26 cellular contexts compared by ENCODE assay signal in the genomic region with DNA sequence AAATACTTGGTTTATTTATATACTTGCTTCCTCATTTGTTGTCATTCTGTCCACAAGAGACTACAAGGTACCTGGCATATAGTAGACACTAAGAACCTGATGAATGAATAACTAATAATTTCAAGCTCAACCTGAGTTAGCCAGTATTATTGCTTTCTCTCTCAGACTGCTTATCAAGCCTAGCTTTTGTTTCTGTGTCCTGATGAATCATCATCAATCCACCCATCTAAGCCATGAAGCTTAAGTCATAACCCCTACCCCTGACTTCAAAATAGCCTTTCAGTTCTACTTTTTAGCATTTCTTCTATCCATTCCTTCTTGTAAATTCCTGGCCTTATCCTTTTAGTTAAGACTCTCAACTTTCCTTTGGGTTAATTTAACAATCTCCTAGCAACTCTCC.
DNase-seq lines count a peak whose midpoint lies in the region; ATAC-seq and TF ChIP-seq lines count a peak whose summit lies in the region.
"Had no signal": no experiment of that assay in that cellular context is flagged by ENCODE, and none has a peak within 500 bp of the region (broad histone marks: within the 10 kb centered on the region; RNA-seq: fewer than 3 reads in every experiment).

No MANE protein-coding gene starts in this region.

- CTCF ChIA-PET in PC-3 (lab: Charles Lee) = no interaction called here

- H3K4me3 ChIP-seq in PC-3 (ENCODE audit: low read length) (no peak overlapping the region), tibial nerve (no peak overlapping the region)
- H3K4me3 ChIP-seq: GM23338 had no signal

- POLR2A ChIA-PET in PC-3 (lab: Charles Lee; ENCODE audit: unreplicated experiment) = no interaction called here

- H3K27me3 ChIP-seq in PC-3 (ENCODE audit: low read length) (no peaks in the 10 kb centered on the region), tibial nerve (no peaks in the 10 kb centered on the region)
- H3K27me3 ChIP-seq: BE2C had no signal

- H2AFZ ChIP-seq in PC-3 (ENCODE audit: low read length) = no peak overlapping the region
- H2AFZ ChIP-seq: GM23338 had no signal

- H3K4me2 ChIP-seq in PC-3 (ENCODE audit: low read length) = no peak overlapping the region
- H3K4me2 ChIP-seq: GM23338, SK-N-SH had no signal

- no peaks in the 10 kb centered on the region for H3K9me2 ChIP-seq in PC-3 (replicated peaks; ENCODE audit: low read length)
- H3K9me2 ChIP-seq: SK-N-SH had no signal

- H3K27ac ChIP-seq in PC-3 (ENCODE audit: low read length) (no peak overlapping the region), tibial nerve (no peak overlapping the region)

- 0 out of 2 replicates have a peak, but pooled peaks cover 4% of the 10 kb centered on the region for H3K9me3 ChIP-seq in PC-3 (ENCODE audit: low read length)
- no peaks in the 10 kb centered on the region for H3K9me3 ChIP-seq in tibial nerve
- H3K9me3 ChIP-seq: BE2C, SK-N-SH had no signal

- DNase-seq in DMS53 (lab: John Stamatoyannopoulos, UW) = peak; percentile 43
- DNase-seq in PC-3 = no peak
- DNase-seq in renal cortical epithelial cell (ENCODE audit: low read depth) = peak; percentile 32
- DNase-seq in left ventricle myocardium superior = no peak
- DNase-seq in posterior cingulate gyrus = no peak
- no peak for DNase-seq in tibial nerve (ENCODE audit: low spot score in 2 of 2)
- DNase-seq: 8988T; ACHN; BE2C; CD8-positive, alpha-beta memory T cell; HCEC 1CT; Kasumi-1; NCI-H1092 treated with DMSO at 0.1 percent for 48 hours; NCI-H1436; NCI-H187; NCI-H2081 treated with DMSO at 0.1 percent for 48 hours; NCI-H2171; NCI-H226; NCI-H510A; NCI-H69; SIG-M5; SK-N-SH had no signal

- H3K79me2 ChIP-seq in PC-3 (ENCODE audit: low read length) = no peaks in the 10 kb centered on the region

- intact Hi-C loops in PC-3 (cut with micrococcal nuclease) (no loop called here), left ventricle myocardium superior (cut with micrococcal nuclease) (no loop called here), posterior cingulate gyrus (cut with DNase I) (no loop called here)

- BruUV-seq in PC-3 (replicated peaks; lab: Mats Ljungman, UMichigan) = no TSS peak

- no peak for TF ChIP-seq CTCF in PC-3 (conservative IDR thresholded peaks at IDR 0.05; ENCODE audit: low read depth, low read length)
- no peak for TF ChIP-seq CTCF in tibial nerve (IDR thresholded peaks at IDR 0.05)

- no peak for TF ChIP-seq POLR2A in tibial nerve (IDR thresholded peaks at IDR 0.05)

- H4K20me1 ChIP-seq in PC-3 (ENCODE audit: low read length) = no peaks in the 10 kb centered on the region

- TF ChIP-seq EP300 in tibial nerve (IDR thresholded peaks at IDR 0.05) = no peak

- H3F3A ChIP-seq in PC-3 (ENCODE audit: low read length, unreplicated experiment) = no peaks in the 10 kb centered on the region

- H3K4me1 ChIP-seq in PC-3 (ENCODE audit: insufficient read depth, low read length) (0 out of 2 replicates have a peak, but pooled peaks cover 6% of the 10 kb centered on the region), tibial nerve (no peaks in the 10 kb centered on the region)

- ATAC-seq in PC-3 (peak; percentile 34), esophagus mucosa (peak; percentile 59), left ventricle myocardium superior (no peak), GM21619 (IDR thresholded peaks at IDR 0.05; ENCODE audit: unreplicated experiment) (no peak)
- ATAC-seq: GM23338, HepG2 had no signal

- H3K36me3 ChIP-seq in PC-3 (ENCODE audit: low read depth, low read length) = no peaks in the 10 kb centered on the region
- H3K36me3 ChIP-seq in tibial nerve = no peaks in the 10 kb centered on the region
- H3K36me3 ChIP-seq: BE2C had no signal

- H3K9ac ChIP-seq in PC-3 (ENCODE audit: low read length) = no peak overlapping the region
- H3K9ac ChIP-seq: SK-N-SH had no signal

Comparison
In these comparisons a context has a peak if more than half of its experiments do, and no peak if none do; other contexts are left out.
1. DNase-seq: peak in DMS53 (single experiment) and renal cortical epithelial cell (single experiment); none in PC-3 (single experiment), left ventricle myocardium superior (single experiment), posterior cingulate gyrus (0 of 10) and tibial nerve (0 of 2).
2. ATAC-seq: peak in PC-3 (single experiment) and esophagus mucosa (single experiment); none in left ventricle myocardium superior (single experiment) and GM21619 (single experiment).